ENCODE assay signal across 12 cellular contexts in the genomic region with DNA sequence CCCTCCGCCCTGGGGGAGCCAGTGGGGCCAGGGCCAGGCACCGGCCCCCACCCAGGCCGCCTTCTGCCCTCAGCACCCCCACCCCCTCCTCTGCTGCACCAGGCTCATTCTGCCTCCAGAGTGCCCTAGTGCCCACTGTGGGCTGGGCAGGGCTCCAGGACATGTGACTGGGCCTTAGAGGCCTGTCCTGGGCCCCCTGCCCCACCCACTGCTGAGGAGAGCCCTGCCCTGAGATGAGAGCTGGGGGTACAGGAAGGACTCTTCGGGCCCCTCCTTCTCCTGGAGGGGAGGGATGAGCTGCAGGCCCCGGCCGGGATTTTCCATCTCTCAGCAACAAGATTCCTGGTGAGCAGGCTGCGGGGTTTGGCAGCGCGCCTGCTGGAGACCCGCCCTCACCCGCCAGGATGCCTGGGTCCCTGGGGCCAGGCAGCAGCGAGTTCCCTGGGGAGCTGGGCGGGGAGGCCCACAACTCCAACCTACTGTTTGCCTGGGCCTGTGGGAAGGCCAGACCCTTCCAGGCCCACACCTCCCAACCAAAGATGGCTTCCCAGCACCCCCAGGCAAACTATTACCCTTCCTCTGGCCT. TPM values are rescaled to one million over a fixed set of nuclear protein-coding genes. Genes with fewer than 3 reads are reported as not detected.
DNase-seq lines count a peak whose midpoint lies in the region; ATAC-seq, FAIRE-seq and TF ChIP-seq lines count a peak whose summit lies in the region.
"Had no signal": no experiment of that assay in that cellular context is flagged by ENCODE, and none has a peak within 500 bp of the region (broad histone marks: within the 10 kb centered on the region; RNA-seq: fewer than 3 reads in every experiment).

No MANE protein-coding gene starts in this region.

- TF ChIP-seq EP300 in HepG2 (IDR thresholded peaks at IDR 0.05; ENCODE audit: low read depth in 2 of 2, low read length in 2 of 2) (no peak), HepG2 (CRISPR knock-in tag; IDR thresholded peaks at IDR 0.05; ENCODE audit: borderline replicate concordance) (no peak), transverse colon (IDR thresholded peaks at IDR 0.05; ENCODE audit: low read depth) (no peak)

- H3K4me1 ChIP-seq in HepG2 (ENCODE audit: insufficient read depth, low read length) (peaks cover 67% of the 10 kb centered on the region), transverse colon (peaks cover 38 to 60% (median 50%) of the 10 kb centered on the region in 4 donors)

- no peak for FAIRE-seq in HepG2 (lab: Jason Lieb, UNC)

- TF ChIP-seq POLR2A in HepG2 (IDR thresholded peaks at IDR 0.05; ENCODE audit: insufficient read depth in 1 of 2, low read depth in 2 of 2, low read length in 2 of 2) (no peak), transverse colon (IDR thresholded peaks at IDR 0.05) (no peak)

- ATAC-seq in HepG2 (no peak), GM18858 (IDR thresholded peaks at IDR 0.05; ENCODE audit: unreplicated experiment) (no peak)

- no TSS peak for BruUV-seq in HepG2 (replicated peaks; lab: Mats Ljungman, UMichigan)

- no peak for TF ChIP-seq RAD21 in HepG2 (CRISPR knock-in tag; IDR thresholded peaks at IDR 0.05)

- peaks cover 6% of the 10 kb centered on the region for H3K79me2 ChIP-seq in HepG2 (ENCODE audit: insufficient read depth, low read length)

- POLR2A ChIA-PET in HepG2 (lab: Yijun Ruan, JAX), result interaction anchor here (0.7 to 2.0 kb wide), 3 partner anchors 12 to 26 kb away, joined by 3 to 8 read pairs (median 5); no protein-coding TSS in a partner anchor

- H2AFZ ChIP-seq in HepG2 (ENCODE audit: low read length), result no peak overlapping the region

- H3K36me3 ChIP-seq in HepG2 (replicated peaks in 1 of 2; ENCODE audit: control insufficient read depth in 1 of 2, insufficient read depth in 2 of 2, low read length in 2 of 2), result peaks cover 0 to 2% of the 10 kb centered on the region in 2 experiments; a peak in 1 of 5 replicates
- no peaks in the 10 kb centered on the region for H3K36me3 ChIP-seq in transverse colon

- intact Hi-C loops in HepG2 (cut with micrococcal nuclease; ENCODE audit: unreplicated experiment), result no loop called here
- intact Hi-C loops in transverse colon (cut with DNase I; ENCODE audit: low total_unique reads), result no loop called here

- DNase-seq in NCI-H2227 (lab: John Stamatoyannopoulos, UW; ENCODE audit: unreplicated experiment) (peak; percentile 36), NCI-H2227 treated with DMSO at 0.1 percent for 48 hours (lab: John Stamatoyannopoulos, UW) (no peak), astrocyte of the spinal cord (ENCODE audit: low read depth, low spot score) (peak; percentile 53), HepG2 (ENCODE audit: low spot score) (no peak), transverse colon (no peak), NCI-H1930 (lab: John Stamatoyannopoulos, UW) (no peak), HPDE6-E6E7 (ENCODE audit: extremely low spot score) (no peak)
- DNase-seq: activated effector memory CD4-positive, alpha-beta T cell treated with Interleukin-2 at 50 U/mL for 16 hours had no signal

- in situ Hi-C loops in astrocyte of the spinal cord (cut with HindIII; ENCODE audit: low sequenced_read_pairs), result no loop called here
- in situ Hi-C loops in HepG2 (cut with HindIII; ENCODE audit: extremely low pct_ligation_motif_present, low pct_unique_long_range_greater_than_20kb), result no loop called here
- in situ Hi-C loops in transverse colon (cut with MboI; ENCODE audit: low pct_ligation_motif_present in 1 of 4, low pct_unique_long_range_greater_than_20kb in 1 of 4, low sequenced_read_pairs in 3 of 4), result no loop called here

- no peak overlapping the region for H3K4me2 ChIP-seq in HepG2 (ENCODE audit: low read depth, low read length)

- H3K27ac ChIP-seq in HepG2 (ENCODE audit: extremely low read length, insufficient read depth, low read length) (no peak overlapping the region), transverse colon (peak overlapping the region; percentile 55 to 85 (median 65))

- H3K9ac ChIP-seq in HepG2 (ENCODE audit: insufficient read depth, low read depth, low read length), result no peak overlapping the region

- 92% methylated on average over 7 of the region's 13 CpGs for WGBS in HepG2 (ENCODE audit: low lambda C conversion rate)
- WGBS in transverse colon (ENCODE audit: low coverage in 1 of 2), 2 donors, result 48% methylated on average over 5 of the region's 13 CpGs; no CpG with 5 or more reads in 1 of the 2 donors

- H4K20me1 ChIP-seq in HepG2 (ENCODE audit: insufficient read depth, low read length), result 0 out of 2 replicates have a peak, but pooled peaks cover 15% of the 10 kb centered on the region

- H3K4me3 ChIP-seq in astrocyte of the spinal cord (ENCODE audit: low read depth, low read length) (no peak overlapping the region), HepG2 (replicated peaks in 1 of 3; ENCODE audit: insufficient read depth in 1 of 3, low read depth in 2 of 3, low read length in 3 of 3) (no peak overlapping the region), transverse colon (no peak overlapping the region)

- H3K27me3 ChIP-seq in HepG2 (ENCODE audit: control insufficient read depth in 1 of 2, insufficient read depth in 2 of 2, low read length in 2 of 2) (no peaks in the 10 kb centered on the region), transverse colon (no peaks in the 10 kb centered on the region)

- TF ChIP-seq CTCF in astrocyte of the spinal cord (IDR thresholded peaks at IDR 0.05; ENCODE audit: low read depth, low read length) (no peak), HepG2 (CRISPR knock-in tag; IDR thresholded peaks at IDR 0.05) (no peak), transverse colon (IDR thresholded peaks at IDR 0.05) (no peak)

- CTCF ChIA-PET in HepG2 (lab: Yijun Ruan, JAX; ENCODE audit: low intra/inter-chr PET ratio, low total read pairs), result no interaction called here

- no peaks in the 10 kb centered on the region for H3K9me3 ChIP-seq in HepG2 (ENCODE audit: low read length)
- H3K9me3 ChIP-seq in transverse colon, result no peaks in the 10 kb centered on the region

TF ChIP-seq in HepG2, 621 proteins besides CTCF, POLR2A, EP300 and RAD21 (continues in another document):
- TF ChIP-seq HDAC1 (CRISPR knock-in tag; IDR thresholded peaks at IDR 0.05) (no peak), ZFY (CRISPR knock-in tag; IDR thresholded peaks at IDR 0.05) (0 out of 2 replicates have a peak, but pooled peaks have one; percentile 13), ZBTB38 (CRISPR knock-in tag; IDR thresholded peaks at IDR 0.05) (peak; percentile 92)

RNA-seq across cellular contexts. Expression of gene AHDC1, which starts 14.0 kb away (rescaled TPM):
- total RNA-seq in HepG2 (2016; rRNA removed; fragmentation: Illumina TruSeq; extraction: Trizol) (2.6 and 2.7 TPM in 2 replicates), transverse colon (10 to 100 TPM; 11.7 to 34.4 (median 21.3) TPM)
- 1.9 and 2.6 TPM in 2 replicates for total RNA-seq in HepG2 (2016; cell fraction: cytosol; rRNA removed; fragmentation: Illumina TruSeq; extraction: Trizol; ENCODE audit: low read depth)
- total RNA-seq in HepG2 (2016; cell fraction: insoluble cytoplasmic fraction; rRNA removed; fragmentation: Illumina TruSeq; extraction: Trizol), result 3.1 and 3.5 TPM in 2 replicates
- 1.6 and 2.4 TPM in 2 replicates for total RNA-seq in HepG2 (2016; cell fraction: membrane; rRNA removed; fragmentation: Illumina TruSeq; extraction: Trizol)
- total RNA-seq in HepG2 (2016; cell fraction: nucleus; rRNA removed; fragmentation: Illumina TruSeq; extraction: Trizol), result 3.0 and 6.6 TPM in 2 replicates
- polyA plus RNA-seq in HepG2 (2011; rRNA removed), result 1.0 and 1.2 TPM in 2 replicates
- 0.52 and 0.72 TPM in 2 replicates for polyA plus RNA-seq in HepG2 (2011; cell fraction: cytosol; rRNA removed)
- 7.0 and 8.3 TPM in 2 replicates for polyA plus RNA-seq in HepG2 (2011; cell fraction: nucleus; rRNA removed)
- 4.7 and 7.3 TPM in 2 replicates for polyA plus RNA-seq in HepG2 (2012)
- polyA plus RNA-seq in HepG2 (2016; cell fraction: cytosol; fragmentation: Illumina TruSeq; extraction: Trizol; ENCODE audit: low read depth), result 0.24 and 0.35 TPM in 2 replicates
- 3.9 and 4.0 TPM in 2 replicates for polyA plus RNA-seq in HepG2 (2016; cell fraction: insoluble cytoplasmic fraction; fragmentation: Illumina TruSeq; extraction: Trizol; ENCODE audit: low read depth)
- polyA plus RNA-seq in HepG2 (2016; cell fraction: membrane; fragmentation: Illumina TruSeq; extraction: Trizol; ENCODE audit: low read depth), result 0.32 and 0.57 TPM in 2 replicates
- polyA plus RNA-seq in HepG2 (2016; cell fraction: nucleus; fragmentation: Illumina TruSeq; extraction: Trizol; ENCODE audit: insufficient read depth, low read depth), result 12.2 and 16.8 TPM in 2 replicates
- 3.1 and 6.5 TPM in 2 replicates for polyA minus RNA-seq in HepG2 (2011; rRNA and poly(A)+ RNA removed; ENCODE audit: low replicate concordance)
- 3.1 and 3.7 TPM in 2 replicates for polyA minus RNA-seq in HepG2 (2011; cell fraction: cytosol; rRNA and poly(A)+ RNA removed)
- polyA minus RNA-seq in HepG2 (2011; cell fraction: nucleus; rRNA and poly(A)+ RNA removed), result 5.1 and 5.3 TPM in 2 replicates

RNA-seq across cellular contexts. Expression of gene FGR, which starts 45.1 kb away (rescaled TPM):
- not detected in 2 replicates for total RNA-seq in HepG2 (2016; rRNA removed; fragmentation: Illumina TruSeq; extraction: Trizol)
- not detected in 2 replicates for total RNA-seq in HepG2 (2016; cell fraction: cytosol; rRNA removed; fragmentation: Illumina TruSeq; extraction: Trizol; ENCODE audit: low read depth)
- total RNA-seq in HepG2 (2016; cell fraction: insoluble cytoplasmic fraction; rRNA removed; fragmentation: Illumina TruSeq; extraction: Trizol), result not detected in 2 replicates
- not detected in 2 replicates for total RNA-seq in HepG2 (2016; cell fraction: membrane; rRNA removed; fragmentation: Illumina TruSeq; extraction: Trizol)
- not detected in 2 replicates for total RNA-seq in HepG2 (2016; cell fraction: nucleus; rRNA removed; fragmentation: Illumina TruSeq; extraction: Trizol)
- polyA plus RNA-seq in HepG2 (2011; rRNA removed), result 0.04 TPM in 1 of 2 replicates, not detected in the other
- 0.01 and 0.04 TPM in 2 replicates for polyA plus RNA-seq in HepG2 (2011; cell fraction: cytosol; rRNA removed)
- polyA plus RNA-seq in HepG2 (2011; cell fraction: nucleus; rRNA removed), result 0.14 and 0.33 TPM in 2 replicates
- not detected in 2 replicates for polyA plus RNA-seq in HepG2 (2012)
- not detected in 2 replicates for polyA plus RNA-seq in HepG2 (2016; cell fraction: cytosol; fragmentation: Illumina TruSeq; extraction: Trizol; ENCODE audit: low read depth)
- not detected in 2 replicates for polyA plus RNA-seq in HepG2 (2016; cell fraction: insoluble cytoplasmic fraction; fragmentation: Illumina TruSeq; extraction: Trizol; ENCODE audit: low read depth)
- polyA plus RNA-seq in HepG2 (2016; cell fraction: membrane; fragmentation: Illumina TruSeq; extraction: Trizol; ENCODE audit: low read depth), result not detected in 2 replicates
- not detected in 2 replicates for polyA plus RNA-seq in HepG2 (2016; cell fraction: nucleus; fragmentation: Illumina TruSeq; extraction: Trizol; ENCODE audit: insufficient read depth, low read depth)
- 0.33 TPM in 1 of 2 replicates, not detected in the other for polyA minus RNA-seq in HepG2 (2011; rRNA and poly(A)+ RNA removed; ENCODE audit: low replicate concordance)
- polyA minus RNA-seq in HepG2 (2011; cell fraction: cytosol; rRNA and poly(A)+ RNA removed), result not detected in 2 replicates
- polyA minus RNA-seq in HepG2 (2011; cell fraction: nucleus; rRNA and poly(A)+ RNA removed), result not detected in 2 replicates
- total RNA-seq in transverse colon, result 1 to 10 TPM; 2.2 to 8.8 (median 5.8) TPM
- total RNA-seq: glomerular endothelial cell, SK-MEL-5 had no signal
- polyA plus RNA-seq: BJ had no signal

Comparison
In these comparisons a context has a peak if more than half of its experiments do, and no peak if none do; other contexts are left out.
1. DNase-seq: peak in NCI-H2227 (single experiment) and astrocyte of the spinal cord (single experiment); none in NCI-H2227 treated with DMSO at 0.1 percent for 48 hours (single experiment), HepG2 (single experiment), transverse colon (single experiment), NCI-H1930 (0 of 2) and HPDE6-E6E7 (single experiment).